8 cellular contexts compared by ENCODE assay signal in genomic region chr4:184538023-184538599, GRCh38.
A peak's percentile ranks its signal among the peaks of the same experiment; 100 is the strongest.
DNase-seq lines count a peak whose midpoint lies in the region; ATAC-seq and TF ChIP-seq lines count a peak whose summit lies in the region.

No MANE protein-coding gene starts in this region.

- H3K9me3 ChIP-seq in gastroesophageal sphincter, result no peaks in the 10 kb centered on the region

- CTCF ChIA-PET in activated naive CD4-positive, alpha-beta T cell treated with anti-CD3 and anti-CD28 coated beads for 36 hours (lab: Charles Lee), result interaction anchor here (1.0 to 3.4 kb wide), 5 partner anchors 24 to 274 kb away, joined by 3 to 24 read pairs (median 4); no protein-coding TSS in a partner anchor

- peaks cover 35% of the 10 kb centered on the region for H3K4me1 Mint-ChIP-seq in activated naive CD4-positive, alpha-beta T cell treated with anti-CD3 and anti-CD28 coated beads for 36 hours (ENCODE audit: low read depth)

- no peaks in the 10 kb centered on the region for H3K27me3 ChIP-seq in gastroesophageal sphincter

- H3K4me3 ChIP-seq in gastroesophageal sphincter, result peak overlapping the region; percentile 66 to 70

- no peaks in the 10 kb centered on the region for H3K27me3 Mint-ChIP-seq in activated naive CD4-positive, alpha-beta T cell treated with anti-CD3 and anti-CD28 coated beads for 36 hours (ENCODE audit: low read depth)

- no peaks in the 10 kb centered on the region for H3K36me3 ChIP-seq in gastroesophageal sphincter

- WGBS in gastroesophageal sphincter (ENCODE audit: low coverage in 1 of 2), 2 donors, result 0 to 2% methylated on average over 18 of the region's 18 CpGs

- peak overlapping the region; percentile 96 for H3K27ac Mint-ChIP-seq in activated naive CD4-positive, alpha-beta T cell treated with anti-CD3 and anti-CD28 coated beads for 36 hours

- no peaks in the 10 kb centered on the region for H3K36me3 Mint-ChIP-seq in activated naive CD4-positive, alpha-beta T cell treated with anti-CD3 and anti-CD28 coated beads for 36 hours (ENCODE audit: low read depth)

- peak overlapping the region; percentile 97 for H3K4me3 Mint-ChIP-seq in activated naive CD4-positive, alpha-beta T cell treated with anti-CD3 and anti-CD28 coated beads for 36 hours

- H3K9me3 Mint-ChIP-seq in activated naive CD4-positive, alpha-beta T cell treated with anti-CD3 and anti-CD28 coated beads for 36 hours, result no peaks in the 10 kb centered on the region

- no peak for TF ChIP-seq EP300 in gastroesophageal sphincter (IDR thresholded peaks at IDR 0.05)

- H3K27ac ChIP-seq in gastroesophageal sphincter (peak overlapping the region; percentile 89 to 99 (median 96)), temporal lobe (ENCODE audit: low read depth, low read length) (peak overlapping the region; percentile 93)

- DNase-seq in EH (ENCODE audit: low read depth) (peak; percentile 90), GOT3 (lab: John Stamatoyannopoulos, UW) (peak; percentile 4), LoVo (ENCODE audit: low spot score) (peak; percentile 88), SIG-M5 treated with dmso at 0.1 percent for 504 hours (lab: John Stamatoyannopoulos, UW; ENCODE audit: unreplicated experiment) (peak; percentile 77), non-pigmented ciliary epithelial cell (ENCODE audit: low read depth) (peak; percentile 77)
- peak; percentile 79 for DNase-seq in activated naive CD4-positive, alpha-beta T cell treated with anti-CD3 and anti-CD28 coated beads for 36 hours

- H3K4me1 ChIP-seq in gastroesophageal sphincter, result peaks cover 7 to 43% (median 10%) of the 10 kb centered on the region in 3 donors

- no peak for TF ChIP-seq POLR2A in gastroesophageal sphincter (IDR thresholded peaks at IDR 0.05)

- intact Hi-C loops in activated naive CD4-positive, alpha-beta T cell treated with anti-CD3 and anti-CD28 coated beads for 36 hours (cut with micrococcal nuclease), result loop anchor here (1.0 to 5.0 kb wide), 3 partner anchors 274 to 1621 kb away; partner anchors contain the start of gene DCTD

- TF ChIP-seq CTCF in gastroesophageal sphincter (IDR thresholded peaks at IDR 0.05), result peak; percentile 47 to 87 (median 80)

- ATAC-seq in gastroesophageal sphincter, result peak; percentile 90

Comparison
In these comparisons a context has a peak if more than half of its experiments do, and no peak if none do; other contexts are left out.
1. Peak in every context shown above with its lines: DNase-seq, ATAC-seq, H3K4me3 ChIP-seq and H3K27ac ChIP-seq.
2. DNase-seq: peak in every context shown above with its lines; median percentile 90 in EH; 88 in LoVo; 79 in activated naive CD4-positive, alpha-beta T cell treated with anti-CD3 and anti-CD28 coated beads for 36 hours; 77 in SIG-M5 treated with dmso at 0.1 percent for 504 hours; 77 in non-pigmented ciliary epithelial cell; 4 in GOT3.